22 cellular contexts compared by ENCODE assay signal in the genomic region with DNA sequence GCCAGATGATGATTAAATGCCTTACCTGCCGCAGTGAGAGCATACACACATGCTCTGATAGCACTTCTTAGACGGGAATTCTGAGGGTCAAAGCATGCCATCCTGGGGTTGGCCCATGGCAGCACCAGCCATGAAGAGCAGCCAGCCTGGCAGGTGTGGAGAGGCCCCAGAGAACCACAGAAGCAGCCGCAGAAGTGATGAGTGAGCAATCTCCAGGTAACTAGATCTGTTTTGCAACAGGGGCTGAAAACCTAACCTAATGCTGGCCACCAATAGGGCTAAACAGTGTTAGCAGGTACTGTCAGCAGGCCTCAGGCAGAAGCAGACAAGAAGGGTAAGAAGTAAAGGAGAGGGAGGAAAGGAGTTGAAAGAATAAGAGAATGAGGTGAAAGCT. TPM values are rescaled to one million over a fixed set of nuclear protein-coding genes. Genes with fewer than 3 reads are reported as not detected.
DNase-seq lines count a peak whose midpoint lies in the region; ATAC-seq, FAIRE-seq and TF ChIP-seq lines count a peak whose summit lies in the region.
"Had no signal": no experiment of that assay in that cellular context is flagged by ENCODE, and none has a peak within 500 bp of the region (broad histone marks: within the 10 kb centered on the region; RNA-seq: fewer than 3 reads in every experiment).

No MANE protein-coding gene starts in this region.

- no peaks in the 10 kb centered on the region for H3K27me3 Mint-ChIP-seq in type B pancreatic cell
- H3K27me3 Mint-ChIP-seq: naive B cell had no signal

- H3K36me3 ChIP-seq in RWPE2 (ENCODE audit: low read depth) (no peaks in the 10 kb centered on the region), right lobe of liver (no peaks in the 10 kb centered on the region)
- H3K36me3 ChIP-seq: ascending aorta, BLaER1, colonic mucosa had no signal

- H3K4me3 ChIP-seq in RWPE2 (ENCODE audit: severe bottlenecking) (no peak overlapping the region), right lobe of liver (no peak overlapping the region)
- H3K4me3 ChIP-seq: ascending aorta, BLaER1, colonic mucosa had no signal

- 73% methylated on average over 3 of the region's 3 CpGs for WGBS in right lobe of liver (ENCODE audit: insufficient coverage, low coverage, low lambda C conversion rate, missing lambda C conversion rate)

- H3K27ac ChIP-seq in RWPE2 (ENCODE audit: poor library complexity, severe bottlenecking) (peak overlapping the region; percentile 9), right lobe of liver (peak overlapping the region in 2 of 3 donors; percentile 61 to 73)
- H3K27ac ChIP-seq: ascending aorta, BLaER1, colonic mucosa had no signal

- peaks cover 4% of the 10 kb centered on the region for H3K36me3 Mint-ChIP-seq in type B pancreatic cell
- H3K36me3 Mint-ChIP-seq: naive B cell had no signal

- H3K4me3 Mint-ChIP-seq in type B pancreatic cell, result peak overlapping the region; percentile 66
- H3K4me3 Mint-ChIP-seq: naive B cell had no signal

- no peaks in the 10 kb centered on the region for H3K9me3 Mint-ChIP-seq in type B pancreatic cell
- H3K9me3 Mint-ChIP-seq: naive B cell had no signal

- peaks cover 23% of the 10 kb centered on the region for H3K4me1 Mint-ChIP-seq in type B pancreatic cell (ENCODE audit: unreplicated experiment)
- H3K4me1 Mint-ChIP-seq: naive B cell had no signal

- peak overlapping the region; percentile 83 for H3K27ac Mint-ChIP-seq in type B pancreatic cell
- H3K27ac Mint-ChIP-seq: naive B cell had no signal

- peaks cover 23% of the 10 kb centered on the region for H3K4me1 ChIP-seq in RWPE2 (ENCODE audit: insufficient read depth, poor library complexity, severe bottlenecking)
- peaks cover 0 to 24% (median 8%) of the 10 kb centered on the region in 4 donors for H3K4me1 ChIP-seq in right lobe of liver
- H3K4me1 ChIP-seq: ascending aorta, colonic mucosa had no signal

- intact Hi-C loops in right lobe of liver (cut with DNase I), result no loop called here

- TF ChIP-seq POLR2A in right lobe of liver (IDR thresholded peaks at IDR 0.05), result no peak

- DNase-seq in HuH-7.5 (ENCODE audit: low spot score) (peak; percentile 13), RWPE2 (ENCODE audit: low spot score) (no peak), right lobe of liver (no peak), type B pancreatic cell (ENCODE audit: extremely low spot score, unreplicated experiment) (no peak), frontal cortex (ENCODE audit: low spot score in 2 of 2) (no peak)
- DNase-seq: activated gamma-delta T cell; colonic mucosa; GOT3; hippocampal formation; left colon; naive B cell; NCI-H1092 treated with DMSO at 0.1 percent for 48 hours; NCI-H446 treated with DMSO at 0.1 percent for 48 hours; right cardiac atrium; stimulated activated CD4-positive, alpha-beta T cell treated with anti-CD3 and anti-CD28 coated beads, Interleukin-4, amount 100 ng/mL, for 1 hour; SW 1271 had no signal

- FAIRE-seq in frontal cortex (lab: Jason Lieb, UNC), result no peak
- FAIRE-seq: urothelium cell line had no signal

- H3K9me3 ChIP-seq in RWPE2 (ENCODE audit: severe bottlenecking), result no peaks in the 10 kb centered on the region
- no peaks in the 10 kb centered on the region for H3K9me3 ChIP-seq in right lobe of liver
- H3K9me3 ChIP-seq: ascending aorta, colonic mucosa had no signal

- TF ChIP-seq CTCF in RWPE2 (IDR thresholded peaks at IDR 0.05; ENCODE audit: poor library complexity, severe bottlenecking) (no peak), right lobe of liver (IDR thresholded peaks at IDR 0.05) (no peak), type B pancreatic cell (conservative IDR thresholded peaks at IDR 0.05) (no peak)

- ATAC-seq in RWPE2 (ENCODE audit: low read depth) (peak; percentile 73), right lobe of liver (peak; percentile 30 to 72 (median 57)), HG02571 (IDR thresholded peaks at IDR 0.05; ENCODE audit: unreplicated experiment) (no peak), HG03432 (IDR thresholded peaks at IDR 0.05; ENCODE audit: unreplicated experiment) (no peak)
- ATAC-seq: left colon, Panc1, right cardiac atrium had no signal

- H3K27me3 ChIP-seq in RWPE2 (ENCODE audit: insufficient read depth, poor library complexity, severe bottlenecking) (no peaks in the 10 kb centered on the region), right lobe of liver (no peaks in the 10 kb centered on the region)
- H3K27me3 ChIP-seq: ascending aorta, BLaER1, colonic mucosa had no signal

RNA-seq across cellular contexts. Expression of a gene that starts 33.5 kb away (rescaled TPM):
- total RNA-seq in right lobe of liver (1 to 10 TPM in 4 of 6 experiments, under 1 TPM in 2; 0.26 to 1.7 (median 1.2) TPM), type B pancreatic cell (ENCODE audit: low replicate concordance) (13.9 and 20.0 TPM in 2 replicates), frontal cortex (205 TPM)

Comparison
In these comparisons a context has a peak if more than half of its experiments do, and no peak if none do; other contexts are left out.
1. ATAC-seq: peak in RWPE2 (single experiment) and right lobe of liver (4 of 4); none in HG02571 (single experiment) and HG03432 (single experiment).